ENCODE assay signal across 26 cellular contexts in the genomic region with DNA sequence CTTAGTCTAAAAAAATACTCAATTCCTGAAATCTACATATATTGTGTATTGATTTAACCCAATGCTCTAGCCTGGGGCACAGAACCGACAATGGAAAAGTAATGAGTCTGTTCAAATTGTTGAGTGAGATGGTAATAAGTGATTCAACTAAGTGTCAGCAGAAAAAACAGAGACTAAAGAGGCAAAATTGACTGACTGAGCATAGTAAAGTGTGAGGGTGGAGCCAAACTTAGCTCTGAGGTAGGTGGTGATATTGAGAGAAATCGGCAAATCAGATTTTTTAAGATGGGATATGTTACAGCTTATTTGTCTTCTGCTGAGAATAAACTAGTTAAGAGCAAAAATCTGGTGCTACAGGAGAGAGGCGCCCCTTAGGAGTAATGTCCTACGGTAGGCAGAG.
"Had no signal": no experiment of that assay in that cellular context is flagged by ENCODE, and none has a peak within 500 bp of the region (broad histone marks: within the 10 kb centered on the region; RNA-seq: fewer than 3 reads in every experiment).

No MANE protein-coding gene starts in this region.

- H3K36me3 ChIP-seq: colonic mucosa, esophagus muscularis mucosa, esophagus squamous epithelium, gastrocnemius medialis, gastroesophageal sphincter, heart left ventricle, heart right ventricle had no signal

- H3K27ac Mint-ChIP-seq: dendritic cell treated with granulocyte-macrophage colony-stimulating factor and Interleukin-4, amounts not matched to agents 40 ng/mL and 50 ng/mL, for 4 days; effector memory CD8-positive, alpha-beta T cell; endodermal cell had no signal

- H3K9me3 Mint-ChIP-seq: endodermal cell had no signal

- H3K27me3 ChIP-seq: colonic mucosa, dorsolateral prefrontal cortex, esophagus muscularis mucosa, esophagus squamous epithelium, foreskin keratinocyte, gastrocnemius medialis, gastroesophageal sphincter, heart left ventricle, heart right ventricle had no signal

- H3K4me3 ChIP-seq: colonic mucosa, coronary artery, dorsolateral prefrontal cortex, esophagus muscularis mucosa, esophagus squamous epithelium, gastrocnemius medialis, gastroesophageal sphincter, heart left ventricle, heart right ventricle had no signal

- FAIRE-seq: colon, endometrium, endothelial cell of umbilical vein, frontal cortex had no signal

- H3K4me3 Mint-ChIP-seq: dendritic cell treated with granulocyte-macrophage colony-stimulating factor and Interleukin-4, amounts not matched to agents 40 ng/mL and 50 ng/mL, for 4 days; effector memory CD8-positive, alpha-beta T cell; endodermal cell had no signal

- H3K27me3 Mint-ChIP-seq: dendritic cell treated with granulocyte-macrophage colony-stimulating factor and Interleukin-4, amounts not matched to agents 40 ng/mL and 50 ng/mL, for 4 days; effector memory CD8-positive, alpha-beta T cell had no signal

- DNase-seq: colonic mucosa; cortex of kidney; dermis blood vessel endothelial cell; dorsolateral prefrontal cortex; effector CD4-positive, alpha-beta T cell; effector CD8-positive, alpha-beta T cell; effector memory CD4-positive, alpha-beta T cell; effector memory CD8-positive, alpha-beta T cell; endodermal cell; erythroblast; esophagus squamous epithelium; foreskin fibroblast; foreskin keratinocyte; foreskin melanocyte; gastrocnemius medialis; glutamatergic neuron; heart left ventricle; heart right ventricle had no signal
